Comparison of ENCODE assay signal across 1 cellular context in the genomic region with DNA sequence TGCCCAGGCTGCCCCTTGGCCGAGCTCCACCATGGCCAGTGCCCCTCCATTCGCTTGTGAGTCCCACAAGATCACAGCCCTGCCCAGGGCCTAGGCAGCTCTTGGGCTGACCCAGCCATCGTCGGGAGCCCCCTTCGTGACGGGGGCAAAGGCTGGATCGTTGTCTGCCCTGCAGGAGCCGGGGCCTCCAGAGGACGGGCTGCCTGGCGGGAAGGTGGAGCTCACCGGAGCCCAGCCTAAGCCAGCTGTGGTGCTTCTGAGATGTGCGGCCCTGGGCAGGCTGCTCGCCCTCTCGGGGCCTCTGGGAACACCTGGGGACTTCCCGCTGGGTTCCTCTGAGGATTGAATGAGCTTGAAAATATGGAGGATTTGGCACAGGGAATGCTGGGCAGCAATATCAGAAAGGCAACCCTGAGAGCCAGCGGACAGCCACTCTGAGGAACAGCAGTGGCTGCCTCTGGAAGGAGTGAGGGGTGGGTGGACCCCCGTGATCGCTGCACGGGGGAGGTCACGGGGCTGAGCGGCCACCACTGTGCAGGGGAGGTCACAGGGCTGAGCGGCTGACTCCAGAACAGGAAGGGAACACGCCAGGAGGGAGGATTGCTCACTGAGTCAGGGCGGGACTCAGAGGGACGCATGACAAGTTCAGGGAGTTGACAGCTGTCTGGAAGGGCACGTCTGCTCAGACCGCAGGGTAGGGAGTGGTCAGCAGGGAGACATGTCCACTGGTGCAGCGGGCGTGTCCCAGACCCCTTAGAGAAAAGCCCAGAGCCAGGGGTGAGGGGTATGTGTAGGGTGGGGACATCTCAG.
TF ChIP-seq lines count a peak whose summit lies in the region.

No MANE protein-coding gene starts in this region.

TF ChIP-seq in IMR-90, 13 proteins besides CTCF, POLR2A, EP300 and RAD21:
- no peak for TF ChIP-seq MXI1 (IDR thresholded peaks at IDR 0.05; ENCODE audit: borderline replicate concordance, low read depth, low read length)
- no peak for TF ChIP-seq BHLHE40 (IDR thresholded peaks at IDR 0.05; ENCODE audit: low read depth, low read length)
- TF ChIP-seq, protein P1, sequence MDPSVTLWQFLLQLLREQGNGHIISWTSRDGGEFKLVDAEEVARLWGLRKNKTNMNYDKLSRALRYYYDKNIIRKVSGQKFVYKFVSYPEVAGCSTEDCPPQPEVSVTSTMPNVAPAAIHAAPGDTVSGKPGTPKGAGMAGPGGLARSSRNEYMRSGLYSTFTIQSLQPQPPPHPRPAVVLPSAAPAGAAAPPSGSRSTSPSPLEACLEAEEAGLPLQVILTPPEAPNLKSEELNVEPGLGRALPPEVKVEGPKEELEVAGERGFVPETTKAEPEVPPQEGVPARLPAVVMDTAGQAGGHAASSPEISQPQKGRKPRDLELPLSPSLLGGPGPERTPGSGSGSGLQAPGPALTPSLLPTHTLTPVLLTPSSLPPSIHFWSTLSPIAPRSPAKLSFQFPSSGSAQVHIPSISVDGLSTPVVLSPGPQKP (IDR thresholded peaks at IDR 0.05; ENCODE audit: borderline replicate concordance, low read depth, low read length), result no peak
- no peak for TF ChIP-seq RFX5 (IDR thresholded peaks at IDR 0.05; ENCODE audit: low read depth, low read length)
- TF ChIP-seq, protein P2, sequence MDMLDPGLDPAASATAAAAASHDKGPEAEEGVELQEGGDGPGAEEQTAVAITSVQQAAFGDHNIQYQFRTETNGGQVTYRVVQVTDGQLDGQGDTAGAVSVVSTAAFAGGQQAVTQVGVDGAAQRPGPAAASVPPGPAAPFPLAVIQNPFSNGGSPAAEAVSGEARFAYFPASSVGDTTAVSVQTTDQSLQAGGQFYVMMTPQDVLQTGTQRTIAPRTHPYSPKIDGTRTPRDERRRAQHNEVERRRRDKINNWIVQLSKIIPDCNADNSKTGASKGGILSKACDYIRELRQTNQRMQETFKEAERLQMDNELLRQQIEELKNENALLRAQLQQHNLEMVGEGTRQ (IDR thresholded peaks at IDR 0.05; ENCODE audit: low read depth, low read length), result no peak
- no peak for TF ChIP-seq MAZ (IDR thresholded peaks at IDR 0.05; ENCODE audit: borderline replicate concordance, low read depth, low read length)
- TF ChIP-seq NFE2L2 (IDR thresholded peaks at IDR 0.05; ENCODE audit: low read depth, low read length), result no peak
- TF ChIP-seq RCOR1 (IDR thresholded peaks at IDR 0.05; ENCODE audit: insufficient replicate concordance, low read length), result no peak
- TF ChIP-seq CHD1 (IDR thresholded peaks at IDR 0.05; ENCODE audit: low read depth, low read length), result no peak
- no peak for TF ChIP-seq MAFK (IDR thresholded peaks at IDR 0.05; ENCODE audit: low read depth, low read length)
- no peak for TF ChIP-seq CEBPB (IDR thresholded peaks at IDR 0.05; ENCODE audit: low read depth, low read length)
- no peak for TF ChIP-seq SMC3 (IDR thresholded peaks at IDR 0.05; ENCODE audit: low read depth, low read length)
- TF ChIP-seq FOS (IDR thresholded peaks at IDR 0.05; ENCODE audit: low read depth, low read length), result no peak
TF ChIP-seq in IMR-90: peak in this region for 0.
